1 cellular context compared by ENCODE assay signal in genomic region chr18:12686100-12686499, GRCh38.
TF ChIP-seq lines count a peak whose summit lies in the region.

No MANE protein-coding gene starts in this region.

TF ChIP-seq in endothelial cell of umbilical vein, 7 proteins besides CTCF, POLR2A, EP300 and RAD21:
- no peak for TF ChIP-seq GATA2 (IDR thresholded peaks at IDR 0.05; ENCODE audit: insufficient read depth, insufficient read length, low read depth, low read length)
